In the genomic region with DNA sequence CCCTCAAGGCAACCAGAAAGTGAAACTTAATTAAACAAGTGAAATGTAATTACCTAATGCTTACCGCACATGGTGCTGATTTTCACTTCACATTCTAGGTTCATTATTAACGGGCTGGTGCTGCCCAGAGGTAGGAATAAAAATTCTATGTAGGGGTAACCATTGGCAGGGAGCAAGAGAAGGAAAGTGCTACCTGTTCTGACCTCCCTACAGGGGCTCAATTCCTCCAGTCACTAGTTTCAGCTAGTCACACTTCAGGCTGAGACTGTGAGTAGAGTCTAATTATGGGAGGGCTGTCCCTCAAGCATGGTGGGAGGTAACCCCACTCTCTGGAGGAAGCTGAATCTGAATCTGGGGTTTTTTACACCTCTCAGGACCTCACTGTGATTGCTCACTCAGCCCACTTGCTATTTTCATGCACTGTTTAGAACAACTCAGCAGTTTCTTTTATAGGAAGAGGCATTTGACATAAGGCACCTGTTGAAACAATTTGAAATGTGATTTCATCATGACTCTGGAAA, we compare ENCODE assay signal across 8 cellular contexts.
DNase-seq lines count a peak whose midpoint lies in the region; ATAC-seq and TF ChIP-seq lines count a peak whose summit lies in the region.

No MANE protein-coding gene starts in this region.

- ATAC-seq in CD4-positive, alpha-beta T cell (ENCODE audit: poor library complexity), result peak; percentile 78
- ATAC-seq in GM21360 (IDR thresholded peaks at IDR 0.05; ENCODE audit: unreplicated experiment) (peak; percentile 98), HG03558 (IDR thresholded peaks at IDR 0.05; ENCODE audit: extremely low read depth, unreplicated experiment) (peak; percentile 90), sciatic nerve (no peak)

- H3K4me3 Mint-ChIP-seq in CD4-positive, alpha-beta T cell, result peak overlapping the region; percentile 81
- peak overlapping the region in 1 of 5 experiments; percentile 42 for H3K4me3 Mint-ChIP-seq in brain

- POLR2A ChIA-PET in CD4-positive, alpha-beta T cell (lab: Charles Lee), result interaction anchor here (0.6 to 3.9 kb wide), 9 partner anchors 9 to 254 kb away, joined by 3 to 27 read pairs (median 6); a partner anchor contains a TSS

- H3K36me3 Mint-ChIP-seq in CD4-positive, alpha-beta T cell (ENCODE audit: low read depth), result peaks cover 87% of the 10 kb centered on the region
- peaks cover 15% of the 10 kb centered on the region for H3K36me3 Mint-ChIP-seq in brain

- H3K27me3 Mint-ChIP-seq in CD4-positive, alpha-beta T cell, result no peaks in the 10 kb centered on the region
- H3K27me3 Mint-ChIP-seq in brain, result peaks cover 6% of the 10 kb centered on the region

- CTCF ChIA-PET in CD4-positive, alpha-beta T cell (lab: Charles Lee), result interaction anchor here (1.3 to 2.6 kb wide), 3 partner anchors 74 to 256 kb away, joined by 3 to 13 read pairs (median 4); a partner anchor contains a TSS

- intact Hi-C loops in CD4-positive, alpha-beta T cell (cut with DNase I, micrococcal nuclease), result loop anchor here in 1 of 2 experiments (5.0 kb wide), 1 partner anchor 70 kb away; no protein-coding TSS in a partner anchor
- intact Hi-C loops in sciatic nerve (cut with DNase I), result no loop called here

- peaks cover 11% of the 10 kb centered on the region for H3K9me3 Mint-ChIP-seq in CD4-positive, alpha-beta T cell
- H3K9me3 Mint-ChIP-seq in brain, result peaks cover 0 to 4% (median 0%) of the 10 kb centered on the region in 5 experiments

- H3K9me3 ChIP-seq in CD4-positive, alpha-beta T cell (ENCODE audit: control insufficient read depth, low read length), result no peaks in the 10 kb centered on the region

- DNase-seq in CD4-positive, alpha-beta T cell, result peak in 1 of 10 experiments; percentile 20
- peak; percentile 37 to 66 for DNase-seq in stimulated activated CD4-positive, alpha-beta T cell treated with anti-CD3 and anti-CD28 coated beads, Interleukin-2, amount 100 ng/mL, for 24 hours
- DNase-seq in DMS 273 (lab: John Stamatoyannopoulos, UW; ENCODE audit: unreplicated experiment) (no peak), ecto neural progenitor cell (ENCODE audit: low spot score) (no peak), sciatic nerve (ENCODE audit: low spot score) (no peak)

- no peak for TF ChIP-seq CTCF in CD4-positive, alpha-beta T cell (IDR thresholded peaks at IDR 0.05)
- TF ChIP-seq CTCF in brain (conservative IDR thresholded peaks at IDR 0.05), result no peak

- peak overlapping the region; percentile 39 for H3K27ac ChIP-seq in CD4-positive, alpha-beta T cell (ENCODE audit: low read depth, low read length)

- H3K4me1 Mint-ChIP-seq in CD4-positive, alpha-beta T cell (ENCODE audit: low read depth), result peaks cover 84% of the 10 kb centered on the region
- peaks cover 32% of the 10 kb centered on the region for H3K4me1 Mint-ChIP-seq in brain

- H3K27ac Mint-ChIP-seq in CD4-positive, alpha-beta T cell, result peak overlapping the region; percentile 83
- peak overlapping the region in 3 of 5 experiments; percentile 50 to 80 (median 69) for H3K27ac Mint-ChIP-seq in brain

- H3K27me3 ChIP-seq in CD4-positive, alpha-beta T cell (ENCODE audit: control insufficient read depth, insufficient read depth, low read length), result no peaks in the 10 kb centered on the region

Comparison
In these comparisons a context has a peak if more than half of its experiments do, and no peak if none do; other contexts are left out.
1. DNase-seq: peak in stimulated activated CD4-positive, alpha-beta T cell treated with anti-CD3 and anti-CD28 coated beads, Interleukin-2, amount 100 ng/mL, for 24 hours (2 of 2); none in DMS 273 (single experiment), ecto neural progenitor cell (single experiment) and sciatic nerve (single experiment).